ENCODE assay signal across 8 cellular contexts in the genomic region with DNA sequence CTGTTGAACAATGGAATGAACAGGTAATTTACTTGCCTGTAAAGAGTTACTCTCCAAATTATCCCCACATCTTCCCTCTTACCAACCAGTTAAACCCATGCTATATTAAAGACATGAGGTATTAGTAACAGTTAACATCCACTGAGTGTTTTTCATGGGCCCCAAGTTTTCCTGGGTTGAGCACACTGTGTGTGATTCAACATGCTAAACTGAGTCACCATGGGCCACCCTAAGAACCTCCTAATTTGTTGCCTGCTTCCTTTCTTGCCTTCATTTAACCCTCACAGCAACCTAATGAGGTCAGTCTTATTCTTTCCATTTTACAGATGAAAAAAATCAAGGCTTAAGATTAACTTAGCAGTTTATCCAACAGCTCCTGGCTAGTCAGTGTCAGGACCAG.
"Had no signal": no experiment of that assay in that cellular context is flagged by ENCODE, and none has a peak within 500 bp of the region (broad histone marks: within the 10 kb centered on the region; RNA-seq: fewer than 3 reads in every experiment).

No MANE protein-coding gene starts in this region.

- DNase-seq: activated CD4-positive, alpha-beta T cell treated with anti-CD3 and anti-CD28 coated beads, Interleukin-2, amount 10 ng/mL, durations not matched to agents 7 days and 5 days; activated effector memory CD4-positive, alpha-beta T cell treated with anti-CD3 and anti-CD28 coated beads, Interleukin-2, amount 50 U/mL, for 16 hours; aorta; esophagus squamous epithelium; foreskin fibroblast had no signal

- H3K36me3 ChIP-seq: cardiac muscle cell, esophagus squamous epithelium, tibial nerve had no signal

- H3K36me3 Mint-ChIP-seq: WTC11 had no signal

- H3K27me3 ChIP-seq: cardiac muscle cell, esophagus squamous epithelium, tibial nerve had no signal

- H3K27ac Mint-ChIP-seq: activated CD4-positive, alpha-beta T cell treated with anti-CD3 and anti-CD28 coated beads, Interleukin-2, amount 10 ng/mL, durations not matched to agents 7 days and 5 days; WTC11 had no signal

- H3K4me3 Mint-ChIP-seq: activated CD4-positive, alpha-beta T cell treated with anti-CD3 and anti-CD28 coated beads, Interleukin-2, amount 10 ng/mL, durations not matched to agents 7 days and 5 days; WTC11 had no signal

- H3K9me3 Mint-ChIP-seq: activated CD4-positive, alpha-beta T cell treated with anti-CD3 and anti-CD28 coated beads, Interleukin-2, amount 10 ng/mL, durations not matched to agents 7 days and 5 days; WTC11 had no signal

- ATAC-seq: WTC11 had no signal

- H3K4me3 ChIP-seq: cardiac muscle cell had no signal

- H3K27ac ChIP-seq: cardiac muscle cell had no signal

- H3K9me3 ChIP-seq: esophagus squamous epithelium, tibial nerve had no signal

- H3K4me1 Mint-ChIP-seq: WTC11 had no signal
